In the genomic region with DNA sequence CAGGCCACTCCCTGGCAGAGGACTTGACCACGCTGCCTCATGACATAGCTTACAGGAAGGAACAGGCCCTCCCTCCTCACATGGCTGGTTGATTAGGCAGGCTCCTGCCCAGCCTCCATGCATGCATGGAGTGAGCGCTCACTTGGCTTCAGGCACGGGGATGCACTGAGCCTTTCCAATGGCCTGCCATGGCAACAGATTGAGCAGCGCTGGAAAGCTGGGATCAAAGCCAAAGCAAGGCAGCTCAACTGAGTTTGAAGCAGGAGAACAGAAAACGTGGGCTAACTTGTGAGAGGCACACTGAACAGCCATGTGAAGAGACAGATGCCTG, we compare ENCODE assay signal across 8 cellular contexts. TPM values are rescaled to one million over a fixed set of nuclear protein-coding genes. Genes with fewer than 3 reads are reported as not detected.
A peak's percentile ranks its signal among the peaks of the same experiment; 100 is the strongest.
DNase-seq lines count a peak whose midpoint lies in the region; ATAC-seq and TF ChIP-seq lines count a peak whose summit lies in the region.

No MANE protein-coding gene starts in this region.

- DNase-seq in DMS79 (lab: John Stamatoyannopoulos, UW), result peak; percentile 50
- peak; percentile 98 for DNase-seq in RWPE1 (ENCODE audit: low spot score)
- DNase-seq in fibroblast of the aortic adventitia (ENCODE audit: low read depth), result peak; percentile 96
- peak; percentile 89 for DNase-seq in pons (ENCODE audit: low spot score)
- no peak for DNase-seq in HEK293T (ENCODE audit: extremely low spot score)
- DNase-seq in activated CD4-positive, alpha-beta T cell treated with anti-CD3 and anti-CD28 coated beads for 48 hours, result no peak
- DNase-seq in NCI-H187 treated with DMSO at 0.1 percent for 48 hours (lab: John Stamatoyannopoulos, UW), result no peak

- no peak for ATAC-seq in HG02870 (IDR thresholded peaks at IDR 0.05; ENCODE audit: unreplicated experiment)

- CTCF ChIA-PET in RWPE1 (lab: Yijun Ruan, JAX) (no interaction called here), HEK293T (lab: Yijun Ruan, JAX) (no interaction called here)

- POLR2A ChIA-PET in RWPE1 (lab: Yijun Ruan, JAX; ENCODE audit: low non-redundant PET) (interaction anchor here (0.5 to 1.0 kb wide), 5 partner anchors 15 to 244 kb away, joined by 3 to 11 read pairs (median 4); no protein-coding TSS in a partner anchor), HEK293T (lab: Yijun Ruan, JAX) (interaction anchor here (2.1 kb wide), 1 partner anchor 27 kb away, joined by 9 read pairs; no protein-coding TSS in a partner anchor)

- no peak overlapping the region for H3K4me3 ChIP-seq in fibroblast of the aortic adventitia (ENCODE audit: low read depth, low read length)

- TF ChIP-seq CTCF in RWPE1 (conservative IDR thresholded peaks at IDR 0.05; ENCODE audit: low read depth) (no peak), fibroblast of the aortic adventitia (IDR thresholded peaks at IDR 0.05; ENCODE audit: insufficient read depth, low read length) (no peak)

- H3K27ac ChIP-seq in RWPE1, result peak overlapping the region; percentile 95

TF ChIP-seq in HEK293T, 16 proteins besides CTCF, POLR2A, EP300 and RAD21:
- no peak for TF ChIP-seq FOXK2 (IDR thresholded peaks at IDR 0.05)
- TF ChIP-seq ARNT (IDR thresholded peaks at IDR 0.05), result no peak

RNA-seq across cellular contexts. Expression of a gene that starts 5.9 kb away (rescaled TPM):
- 0.33 and 0.63 TPM in 2 replicates for total RNA-seq in fibroblast of the aortic adventitia (ENCODE audit: low replicate concordance)

RNA-seq across cellular contexts. Expression of a gene that starts 27.5 kb away (rescaled TPM):
- 1,143 and 1,845 TPM in 2 replicates for total RNA-seq in fibroblast of the aortic adventitia (ENCODE audit: low replicate concordance)

Comparison
In these comparisons a context has a peak if more than half of its experiments do, and no peak if none do; other contexts are left out.
1. DNase-seq: peak in DMS79 (single experiment), RWPE1 (single experiment), fibroblast of the aortic adventitia (single experiment) and pons (single experiment); none in HEK293T (single experiment), activated CD4-positive, alpha-beta T cell treated with anti-CD3 and anti-CD28 coated beads for 48 hours (single experiment) and NCI-H187 treated with DMSO at 0.1 percent for 48 hours (single experiment).